In genomic region chr6:26305097-26305841, GRCh38 we compare ENCODE assay signal across 1 cellular context.
TF ChIP-seq lines count a peak whose summit lies in the region.

No MANE protein-coding gene starts in this region.

TF ChIP-seq in K562, 482 proteins besides CTCF, POLR2A, EP300 and RAD21 (continued from another document):
- peak in 1 of 2 experiments; percentile 61; a peak in 1 of 4 replicates for TF ChIP-seq ZNF639 (CRISPR knock-in tag; conservative IDR thresholded peaks at IDR 0.05 in 1 of 2, IDR thresholded peaks at IDR 0.05 in 1 of 2)
- no peak for TF ChIP-seq SFPQ (IDR thresholded peaks at IDR 0.05; ENCODE audit: low read depth, low read length)
- no peak for TF ChIP-seq ZNF717 (CRISPR knock-in tag; IDR thresholded peaks at IDR 0.05)
- no peak for TF ChIP-seq SMC3 (conservative IDR thresholded peaks at IDR 0.05; ENCODE audit: insufficient read depth, low read depth, low read length)
- no peak for TF ChIP-seq ATF7 (IDR thresholded peaks at IDR 0.05)
- TF ChIP-seq ZNF511 (CRISPR knock-in tag; IDR thresholded peaks at IDR 0.05): no peak
- TF ChIP-seq VEZF1 (CRISPR knock-in tag; IDR thresholded peaks at IDR 0.05): no peak
- peak; percentile 47; the same call in 1 of the 2 replicates for TF ChIP-seq FOXK1 (CRISPR knock-in tag; IDR thresholded peaks at IDR 0.05; ENCODE audit: borderline replicate concordance)
- peak; percentile 23; the same call in 1 of the 2 replicates for TF ChIP-seq PHF8 (IDR thresholded peaks at IDR 0.05; ENCODE audit: borderline replicate concordance, low read length)
- TF ChIP-seq ZFP36 (IDR thresholded peaks at IDR 0.05; ENCODE audit: low read depth, low read length, partially characterized antibody): peak; percentile 25
- TF ChIP-seq ARID4B (CRISPR knock-in tag; IDR thresholded peaks at IDR 0.05): peak; percentile 67; the same call in 1 of the 2 replicates
- no peak for TF ChIP-seq CEBPG (CRISPR knock-in tag; IDR thresholded peaks at IDR 0.05)
- peak; percentile 7 to 40; a peak in 3 of 4 replicates for TF ChIP-seq CEBPG (tag; conservative IDR thresholded peaks at IDR 0.05 in 1 of 2, IDR thresholded peaks at IDR 0.05 in 1 of 2)
- TF ChIP-seq CHD1 (IDR thresholded peaks at IDR 0.05; ENCODE audit: low read length): no peak
- peak; percentile 99 for TF ChIP-seq POLR2H (tag; IDR thresholded peaks at IDR 0.05; ENCODE audit: low read depth)
- peak; percentile 45; the same call in 1 of the 2 replicates for TF ChIP-seq THAP12 (CRISPR knock-in tag; IDR thresholded peaks at IDR 0.05)
- TF ChIP-seq NCOA2 (IDR thresholded peaks at IDR 0.05; ENCODE audit: partially characterized antibody in 2 of 2): peak in 1 of 2 experiments; percentile 89
- TF ChIP-seq RFX5 (IDR thresholded peaks at IDR 0.05; ENCODE audit: low read depth, low read length): peak; percentile 65; the same call in 1 of the 2 replicates
- 0 out of 2 replicates have a peak, but pooled peaks have one; percentile 36 for TF ChIP-seq BACH1 (tag; IDR thresholded peaks at IDR 0.05)
- TF ChIP-seq BHLHE40 (IDR thresholded peaks at IDR 0.05; ENCODE audit: low read length): peak; percentile 66
- no peak for TF ChIP-seq E2F3 (CRISPR knock-in tag; IDR thresholded peaks at IDR 0.05)
- TF ChIP-seq PHF20 (IDR thresholded peaks at IDR 0.05; ENCODE audit: partially characterized antibody): peak; percentile 38
- peak in 1 of 2 experiments; percentile 76; a peak in 2 of 4 replicates for TF ChIP-seq CSDE1 (IDR thresholded peaks at IDR 0.05)
- peak; percentile 74; the same call in 1 of the 2 replicates for TF ChIP-seq ZNF274 (IDR thresholded peaks at IDR 0.05; ENCODE audit: borderline replicate concordance, low read depth, low read length)
- peak; percentile 96 for TF ChIP-seq POLR3A (IDR thresholded peaks at IDR 0.05; ENCODE audit: borderline replicate concordance, extremely low read depth, insufficient read depth, insufficient read length)
- no peak for TF ChIP-seq KLF10 (CRISPR knock-in tag; IDR thresholded peaks at IDR 0.05)
- peak; percentile 59; the same call in 1 of the 2 replicates for TF ChIP-seq ETV5 (CRISPR knock-in tag; IDR thresholded peaks at IDR 0.05; ENCODE audit: low read depth)
- peak; percentile 88; the same call in 1 of the 2 replicates for TF ChIP-seq BRD4 (IDR thresholded peaks at IDR 0.05)
- 0 out of 2 replicates have a peak, but pooled peaks have one; percentile 13 for TF ChIP-seq THRB (CRISPR knock-in tag; conservative IDR thresholded peaks at IDR 0.05)
- TF ChIP-seq CTBP1 (IDR thresholded peaks at IDR 0.05; ENCODE audit: borderline replicate concordance): peak; percentile 5; the same call in 1 of the 2 replicates
- TF ChIP-seq SOX6 (IDR thresholded peaks at IDR 0.05): peak; percentile 46
- 0 out of 2 replicates have a peak, but pooled peaks have one; percentile 39 for TF ChIP-seq NR1H2 (CRISPR knock-in tag; IDR thresholded peaks at IDR 0.05)
- peak; percentile 100 for TF ChIP-seq TBP (optimal IDR thresholded peaks at IDR 0.05; ENCODE audit: low read depth, low read length)
- no peak for TF ChIP-seq PTTG1 (tag; IDR thresholded peaks at IDR 0.05; ENCODE audit: low read depth)
- TF ChIP-seq ATF1 (CRISPR knock-in tag; IDR thresholded peaks at IDR 0.05): no peak
- peak; percentile 75 for TF ChIP-seq ATF1 (tag; IDR thresholded peaks at IDR 0.05)
- 0 out of 2 replicates have a peak, but pooled peaks have one; percentile 10 for TF ChIP-seq OTX1 (CRISPR knock-in tag; IDR thresholded peaks at IDR 0.05)
- peak; percentile 46; the same call in 1 of the 2 replicates for TF ChIP-seq CGGBP1 (CRISPR knock-in tag; IDR thresholded peaks at IDR 0.05)
- TF ChIP-seq GTF2A2 (tag; IDR thresholded peaks at IDR 0.05): no peak
- TF ChIP-seq PRPF4 (IDR thresholded peaks at IDR 0.05; ENCODE audit: insufficient read depth, low read depth, low read length, poor library complexity, severe bottlenecking): no peak
- TF ChIP-seq ZNF512 (tag; IDR thresholded peaks at IDR 0.05): peak; percentile 90
- TF ChIP-seq JUNB (CRISPR knock-in tag; conservative IDR thresholded peaks at IDR 0.05): no peak; the same call in 1 of the 2 replicates
- TF ChIP-seq RB1 (IDR thresholded peaks at IDR 0.05; ENCODE audit: low read depth): peak; percentile 36; the same call in 1 of the 2 replicates
- TF ChIP-seq FOXK2 (conservative IDR thresholded peaks at IDR 0.05 in 1 of 2, IDR thresholded peaks at IDR 0.05 in 1 of 2; ENCODE audit: low read depth in 2 of 2): peak in 1 of 2 experiments; percentile 41; a peak in 1 of 4 replicates
- TF ChIP-seq TBL1XR1 (IDR thresholded peaks at IDR 0.05; ENCODE audit: low read length in 2 of 2): peak; percentile 49 to 58; a peak in 2 of 4 replicates
- TF ChIP-seq MAX (CRISPR knock-in tag; IDR thresholded peaks at IDR 0.05): peak; percentile 76
- peak; percentile 83 for TF ChIP-seq TEAD4 (IDR thresholded peaks at IDR 0.05; ENCODE audit: low read length)
- no peak for TF ChIP-seq TEAD4 (CRISPR knock-in tag; IDR thresholded peaks at IDR 0.05; ENCODE audit: borderline replicate concordance)
- peak; percentile 48; the same call in 1 of the 2 replicates for TF ChIP-seq NR2F6 (CRISPR knock-in tag; IDR thresholded peaks at IDR 0.05)
- peak; percentile 51; the same call in 1 of the 2 replicates for TF ChIP-seq MYNN (IDR thresholded peaks at IDR 0.05)
- no peak for TF ChIP-seq MYNN (CRISPR knock-in tag; IDR thresholded peaks at IDR 0.05)
- TF ChIP-seq ARID1B (IDR thresholded peaks at IDR 0.05): no peak
- peak; percentile 48; the same call in 1 of the 2 replicates for TF ChIP-seq ZNF436 (CRISPR knock-in tag; IDR thresholded peaks at IDR 0.05)
TF ChIP-seq in K562: peak in this region for 138.
